Comparison of ENCODE assay signal across 8 cellular contexts in genomic region chr3:46488735-46489361, GRCh38. TPM values are rescaled to one million over a fixed set of nuclear protein-coding genes. Genes with fewer than 3 reads are reported as not detected.
DNase-seq lines count a peak whose midpoint lies in the region; ATAC-seq and TF ChIP-seq lines count a peak whose summit lies in the region.

No MANE protein-coding gene starts in this region.

- H3K27me3 ChIP-seq in OCI-LY1 (ENCODE audit: insufficient read depth, low read length), result no peaks in the 10 kb centered on the region
- H3K27me3 ChIP-seq in mucosa of rectum (ENCODE audit: control insufficient read depth in 2 of 2, insufficient read depth in 2 of 2, low read length in 2 of 2), result no peaks in the 10 kb centered on the region

- no peaks in the 10 kb centered on the region for H3K79me2 ChIP-seq in OCI-LY1 (ENCODE audit: insufficient read depth, low read length)

- TF ChIP-seq CTCF in OCI-LY1 (IDR thresholded peaks at IDR 0.05; ENCODE audit: low read length), result peak; percentile 100
- peak; percentile 100 for TF ChIP-seq CTCF in epithelial cell of esophagus (IDR thresholded peaks at IDR 0.05; ENCODE audit: insufficient read depth, low read depth, low read length, missing control alignments)

- no peaks in the 10 kb centered on the region for H3K36me3 ChIP-seq in OCI-LY1 (ENCODE audit: insufficient read depth, low read length)
- H3K36me3 ChIP-seq in mucosa of rectum (ENCODE audit: control insufficient read depth in 2 of 2, insufficient read depth in 2 of 2, low read length in 2 of 2), result no peaks in the 10 kb centered on the region

- H3K4me1 ChIP-seq in OCI-LY1 (ENCODE audit: insufficient read depth, low read length, severe bottlenecking), result no peaks in the 10 kb centered on the region
- peaks cover 8 to 10% of the 10 kb centered on the region in 2 donors for H3K4me1 ChIP-seq in mucosa of rectum (ENCODE audit: control insufficient read depth in 2 of 2, insufficient read depth in 2 of 2, low read length in 2 of 2)

- H3K9ac ChIP-seq in OCI-LY1 (ENCODE audit: low read length), result no peak overlapping the region
- peak overlapping the region in 1 of 2 donors; percentile 32 for H3K9ac ChIP-seq in mucosa of rectum (ENCODE audit: low read depth in 1 of 2, low read length in 2 of 2)

- no peaks in the 10 kb centered on the region for H4K20me1 ChIP-seq in OCI-LY1 (ENCODE audit: insufficient read depth, low read length)

- peak; percentile 75 for ATAC-seq in GM21367 (IDR thresholded peaks at IDR 0.05; ENCODE audit: unreplicated experiment)

- H3K27ac ChIP-seq in OCI-LY1 (ENCODE audit: low read depth, low read length, poor library complexity, severe bottlenecking) (no peak overlapping the region), mucosa of rectum (ENCODE audit: low read depth in 2 of 2, low read length in 2 of 2) (no peak overlapping the region)

- DNase-seq in COLO668 (lab: John Stamatoyannopoulos, UW; ENCODE audit: unreplicated experiment) (peak; percentile 90), HT1080 (ENCODE audit: low read depth) (peak; percentile 89), epithelial cell of esophagus (ENCODE audit: low read depth) (peak; percentile 90)
- DNase-seq in activated CD8-positive, alpha-beta memory T cell treated with anti-CD3 and anti-CD28 coated beads, Interleukin-2, amount 50 U/mL, for 48 hours, result peak; percentile 92
- peak; percentile 96 for DNase-seq in stimulated activated CD8-positive, alpha-beta memory T cell treated with anti-CD3 and anti-CD28 coated beads, Interleukin-4, amount 100 ng/mL, for 48 hours

- no peaks in the 10 kb centered on the region for H3K9me3 ChIP-seq in OCI-LY1 (ENCODE audit: low read length)
- H3K9me3 ChIP-seq in mucosa of rectum (ENCODE audit: control insufficient read depth in 2 of 2, low read length in 2 of 2), result no peaks in the 10 kb centered on the region

- no peak overlapping the region for H3K4me3 ChIP-seq in OCI-LY1 (ENCODE audit: low read depth, low read length, poor library complexity, severe bottlenecking)
- no peak overlapping the region for H3K4me3 ChIP-seq in epithelial cell of esophagus (ENCODE audit: low read length)
- H3K4me3 ChIP-seq in mucosa of rectum (ENCODE audit: low read length in 2 of 2), result peak overlapping the region; percentile 34 to 50

- H3F3A ChIP-seq in OCI-LY1 (ENCODE audit: insufficient read depth, low read length), result no peaks in the 10 kb centered on the region

- no peaks in the 10 kb centered on the region for H3K9me2 ChIP-seq in OCI-LY1 (ENCODE audit: low read depth, low read length)

- H2AFZ ChIP-seq in OCI-LY1 (ENCODE audit: low read length), result no peak overlapping the region

- peak overlapping the region; percentile 10; the same call in 1 of the 2 replicates for H3K4me2 ChIP-seq in OCI-LY1 (ENCODE audit: low read length)

RNA-seq across cellular contexts. Expression of gene RTP3, which starts 8.9 kb away (rescaled TPM):
- total RNA-seq in HT1080 (2014; rRNA removed; shearing (Covaris generic)), result not detected in 2 replicates
- 0.15 and 0.24 TPM in 2 replicates for polyA plus RNA-seq in HT1080 (2015; cell fraction: cytosol; rRNA removed)
- not detected in 2 replicates for polyA plus RNA-seq in HT1080 (2015; cell fraction: nucleus; rRNA removed)

RNA-seq across cellular contexts. Expression of gene LTF, which starts 24.1 kb away (rescaled TPM):
- 0.16 and 0.63 TPM in 2 replicates for total RNA-seq in HT1080 (2014; rRNA removed; shearing (Covaris generic))
- polyA plus RNA-seq in HT1080 (2015; cell fraction: cytosol; rRNA removed), result 0.63 and 1.0 TPM in 2 replicates
- 1.4 and 2.0 TPM in 2 replicates for polyA plus RNA-seq in HT1080 (2015; cell fraction: nucleus; rRNA removed)

Comparison
In these comparisons a context has a peak if more than half of its experiments do, and no peak if none do; other contexts are left out.
1. H3K4me3 ChIP-seq: peak in mucosa of rectum (2 of 2); none in OCI-LY1 (single experiment) and epithelial cell of esophagus (single experiment).
2. Peak in every context shown above with its lines, with median percentiles within 50 percentile points of each other: DNase-seq.